1 cellular context compared by ENCODE assay signal in the genomic region with DNA sequence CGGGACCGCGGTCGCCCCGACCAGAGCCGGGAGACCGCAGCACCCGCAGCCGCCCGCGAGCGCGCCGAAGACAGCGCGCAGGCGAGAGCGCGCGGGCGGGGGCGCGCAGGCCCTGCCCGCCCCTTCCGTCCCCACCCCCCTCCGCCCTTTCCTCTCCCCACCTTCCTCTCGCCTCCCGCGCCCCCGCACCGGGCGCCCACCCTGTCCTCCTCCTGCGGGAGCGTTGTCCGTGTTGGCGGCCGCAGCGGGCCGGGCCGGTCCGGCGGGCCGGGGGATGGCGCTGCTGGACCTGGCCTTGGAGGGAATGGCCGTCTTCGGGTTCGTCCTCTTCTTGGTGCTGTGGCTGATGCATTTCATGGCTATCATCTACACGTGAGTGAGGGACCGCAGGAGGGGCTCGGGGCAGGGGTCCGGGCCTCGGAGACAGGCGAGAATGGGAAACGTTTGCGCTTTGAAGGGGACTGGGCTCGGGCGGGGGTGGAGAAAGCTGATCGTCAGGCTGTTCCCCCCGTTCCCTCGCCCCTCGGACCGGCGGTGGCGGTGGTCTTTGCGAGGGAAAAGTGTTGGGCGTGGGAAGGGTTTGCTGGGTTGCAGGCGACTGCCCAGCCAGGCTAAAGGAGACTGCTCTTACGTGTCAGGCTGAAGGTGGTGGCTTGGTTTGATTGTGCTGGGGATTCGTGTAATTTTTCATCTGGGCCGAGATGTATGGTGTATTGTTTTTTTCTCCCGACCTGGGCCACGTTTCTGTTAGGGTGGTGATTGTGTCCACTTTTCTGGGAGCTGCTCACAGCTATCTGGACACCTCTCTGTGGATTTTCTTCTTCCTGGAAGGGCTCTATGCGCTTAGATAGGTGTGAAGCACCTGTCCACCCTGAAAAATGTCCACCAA.
TF ChIP-seq lines count a peak whose summit lies in the region.

No MANE protein-coding gene starts in this region.

TF ChIP-seq in K562, 482 proteins besides CTCF, POLR2A, EP300 and RAD21 (continued from another document and continues in another):
- TF ChIP-seq, protein P1, sequence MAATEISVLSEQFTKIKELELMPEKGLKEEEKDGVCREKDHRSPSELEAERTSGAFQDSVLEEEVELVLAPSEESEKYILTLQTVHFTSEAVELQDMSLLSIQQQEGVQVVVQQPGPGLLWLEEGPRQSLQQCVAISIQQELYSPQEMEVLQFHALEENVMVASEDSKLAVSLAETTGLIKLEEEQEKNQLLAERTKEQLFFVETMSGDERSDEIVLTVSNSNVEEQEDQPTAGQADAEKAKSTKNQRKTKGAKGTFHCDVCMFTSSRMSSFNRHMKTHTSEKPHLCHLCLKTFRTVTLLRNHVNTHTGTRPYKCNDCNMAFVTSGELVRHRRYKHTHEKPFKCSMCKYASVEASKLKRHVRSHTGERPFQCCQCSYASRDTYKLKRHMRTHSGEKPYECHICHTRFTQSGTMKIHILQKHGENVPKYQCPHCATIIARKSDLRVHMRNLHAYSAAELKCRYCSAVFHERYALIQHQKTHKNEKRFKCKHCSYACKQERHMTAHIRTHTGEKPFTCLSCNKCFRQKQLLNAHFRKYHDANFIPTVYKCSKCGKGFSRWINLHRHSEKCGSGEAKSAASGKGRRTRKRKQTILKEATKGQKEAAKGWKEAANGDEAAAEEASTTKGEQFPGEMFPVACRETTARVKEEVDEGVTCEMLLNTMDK (IDR thresholded peaks at IDR 0.05; ENCODE audit: borderline replicate concordance, insufficient read depth, low read depth, low read length, poor library complexity, severe bottlenecking): no peak
- no peak for TF ChIP-seq NONO (IDR thresholded peaks at IDR 0.05; ENCODE audit: low read depth in 2 of 2, low read length in 1 of 2)
- no peak for TF ChIP-seq FOXA1 (IDR thresholded peaks at IDR 0.05; ENCODE audit: borderline replicate concordance)
- peak; percentile 16; the same call in 1 of the 2 replicates for TF ChIP-seq EP400 (IDR thresholded peaks at IDR 0.05)
- no peak for TF ChIP-seq KLF10 (CRISPR knock-in tag; IDR thresholded peaks at IDR 0.05)
- peak in 1 of 2 experiments; percentile 88; a peak in 2 of 4 replicates for TF ChIP-seq ZNF639 (CRISPR knock-in tag; conservative IDR thresholded peaks at IDR 0.05 in 1 of 2, IDR thresholded peaks at IDR 0.05 in 1 of 2)
- no peak for TF ChIP-seq ZNF707 (CRISPR knock-in tag; conservative IDR thresholded peaks at IDR 0.05)
- no peak for TF ChIP-seq NR1H2 (CRISPR knock-in tag; IDR thresholded peaks at IDR 0.05)
- no peak for TF ChIP-seq BRF2 (IDR thresholded peaks at IDR 0.05; ENCODE audit: borderline replicate concordance, insufficient read depth, insufficient read length)
- no peak for TF ChIP-seq ZNF232 (CRISPR knock-in tag; IDR thresholded peaks at IDR 0.05)
- no peak for TF ChIP-seq FOS (IDR thresholded peaks at IDR 0.05; ENCODE audit: extremely low read depth, insufficient read length)
- TF ChIP-seq SIN3A (IDR thresholded peaks at IDR 0.05; ENCODE audit: borderline replicate concordance in 2 of 2, control insufficient read depth in 1 of 2, low read depth in 2 of 2, low read length in 2 of 2): no peak
- peak in 2 of 3 experiments; percentile 54 to 74 for TF ChIP-seq YY1 (IDR thresholded peaks at IDR 0.05; ENCODE audit: borderline replicate concordance in 1 of 3, control insufficient read depth in 1 of 3, extremely low read depth in 1 of 3, insufficient read depth in 3 of 3, insufficient read length in 1 of 3, insufficient replicate concordance in 2 of 3, low read depth in 1 of 3, low read length in 2 of 3)
- no peak for TF ChIP-seq THAP12 (CRISPR knock-in tag; IDR thresholded peaks at IDR 0.05)
- no peak for TF ChIP-seq STAT5B (CRISPR knock-in tag; IDR thresholded peaks at IDR 0.05)
- TF ChIP-seq, protein P2, sequence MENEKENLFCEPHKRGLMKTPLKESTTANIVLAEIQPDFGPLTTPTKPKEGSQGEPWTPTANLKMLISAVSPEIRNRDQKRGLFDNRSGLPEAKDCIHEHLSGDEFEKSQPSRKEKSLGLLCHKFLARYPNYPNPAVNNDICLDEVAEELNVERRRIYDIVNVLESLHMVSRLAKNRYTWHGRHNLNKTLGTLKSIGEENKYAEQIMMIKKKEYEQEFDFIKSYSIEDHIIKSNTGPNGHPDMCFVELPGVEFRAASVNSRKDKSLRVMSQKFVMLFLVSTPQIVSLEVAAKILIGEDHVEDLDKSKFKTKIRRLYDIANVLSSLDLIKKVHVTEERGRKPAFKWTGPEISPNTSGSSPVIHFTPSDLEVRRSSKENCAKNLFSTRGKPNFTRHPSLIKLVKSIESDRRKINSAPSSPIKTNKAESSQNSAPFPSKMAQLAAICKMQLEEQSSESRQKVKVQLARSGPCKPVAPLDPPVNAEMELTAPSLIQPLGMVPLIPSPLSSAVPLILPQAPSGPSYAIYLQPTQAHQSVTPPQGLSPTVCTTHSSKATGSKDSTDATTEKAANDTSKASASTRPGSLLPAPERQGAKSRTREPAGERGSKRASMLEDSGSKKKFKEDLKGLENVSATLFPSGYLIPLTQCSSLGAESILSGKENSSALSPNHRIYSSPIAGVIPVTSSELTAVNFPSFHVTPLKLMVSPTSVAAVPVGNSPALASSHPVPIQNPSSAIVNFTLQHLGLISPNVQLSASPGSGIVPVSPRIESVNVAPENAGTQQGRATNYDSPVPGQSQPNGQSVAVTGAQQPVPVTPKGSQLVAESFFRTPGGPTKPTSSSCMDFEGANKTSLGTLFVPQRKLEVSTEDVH (IDR thresholded peaks at IDR 0.05; ENCODE audit: low read depth, partially characterized antibody): no peak
- TF ChIP-seq, protein P3, sequence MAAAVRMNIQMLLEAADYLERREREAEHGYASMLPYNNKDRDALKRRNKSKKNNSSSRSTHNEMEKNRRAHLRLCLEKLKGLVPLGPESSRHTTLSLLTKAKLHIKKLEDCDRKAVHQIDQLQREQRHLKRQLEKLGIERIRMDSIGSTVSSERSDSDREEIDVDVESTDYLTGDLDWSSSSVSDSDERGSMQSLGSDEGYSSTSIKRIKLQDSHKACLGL (CRISPR knock-in tag; IDR thresholded peaks at IDR 0.05; ENCODE audit: borderline replicate concordance, poor library complexity, severe bottlenecking): no peak
- TF ChIP-seq, protein P4, sequence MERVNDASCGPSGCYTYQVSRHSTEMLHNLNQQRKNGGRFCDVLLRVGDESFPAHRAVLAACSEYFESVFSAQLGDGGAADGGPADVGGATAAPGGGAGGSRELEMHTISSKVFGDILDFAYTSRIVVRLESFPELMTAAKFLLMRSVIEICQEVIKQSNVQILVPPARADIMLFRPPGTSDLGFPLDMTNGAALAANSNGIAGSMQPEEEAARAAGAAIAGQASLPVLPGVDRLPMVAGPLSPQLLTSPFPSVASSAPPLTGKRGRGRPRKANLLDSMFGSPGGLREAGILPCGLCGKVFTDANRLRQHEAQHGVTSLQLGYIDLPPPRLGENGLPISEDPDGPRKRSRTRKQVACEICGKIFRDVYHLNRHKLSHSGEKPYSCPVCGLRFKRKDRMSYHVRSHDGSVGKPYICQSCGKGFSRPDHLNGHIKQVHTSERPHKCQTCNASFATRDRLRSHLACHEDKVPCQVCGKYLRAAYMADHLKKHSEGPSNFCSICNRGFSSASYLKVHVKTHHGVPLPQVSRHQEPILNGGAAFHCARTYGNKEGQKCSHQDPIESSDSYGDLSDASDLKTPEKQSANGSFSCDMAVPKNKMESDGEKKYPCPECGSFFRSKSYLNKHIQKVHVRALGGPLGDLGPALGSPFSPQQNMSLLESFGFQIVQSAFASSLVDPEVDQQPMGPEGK (CRISPR knock-in tag; IDR thresholded peaks at IDR 0.05; ENCODE audit: borderline replicate concordance): no peak
- TF ChIP-seq CREB3L1 (IDR thresholded peaks at IDR 0.05; ENCODE audit: borderline replicate concordance, low read depth): peak; percentile 29; the same call in 1 of the 2 replicates
- TF ChIP-seq ZNF436 (CRISPR knock-in tag; IDR thresholded peaks at IDR 0.05): no peak
- TF ChIP-seq JUND (IDR thresholded peaks at IDR 0.05; ENCODE audit: borderline replicate concordance, low read depth, low read length): no peak
- no peak; the same call in 2 of the 3 replicates for TF ChIP-seq JUND (tag; IDR thresholded peaks at IDR 0.05; ENCODE audit: borderline replicate concordance, low read depth, low read length)
- TF ChIP-seq KLF16 (IDR thresholded peaks at IDR 0.05): no peak
- no peak for TF ChIP-seq MCM2 (IDR thresholded peaks at IDR 0.05; ENCODE audit: low read depth)
- TF ChIP-seq SUPT5H (IDR thresholded peaks at IDR 0.05): peak; percentile 41
- no peak for TF ChIP-seq ZNF57 (CRISPR knock-in tag; IDR thresholded peaks at IDR 0.05)
- TF ChIP-seq ZNF143 (CRISPR knock-in tag; IDR thresholded peaks at IDR 0.05): no peak
- TF ChIP-seq PRMT5 (CRISPR knock-in tag; IDR thresholded peaks at IDR 0.05): no peak
- TF ChIP-seq, protein P5, sequence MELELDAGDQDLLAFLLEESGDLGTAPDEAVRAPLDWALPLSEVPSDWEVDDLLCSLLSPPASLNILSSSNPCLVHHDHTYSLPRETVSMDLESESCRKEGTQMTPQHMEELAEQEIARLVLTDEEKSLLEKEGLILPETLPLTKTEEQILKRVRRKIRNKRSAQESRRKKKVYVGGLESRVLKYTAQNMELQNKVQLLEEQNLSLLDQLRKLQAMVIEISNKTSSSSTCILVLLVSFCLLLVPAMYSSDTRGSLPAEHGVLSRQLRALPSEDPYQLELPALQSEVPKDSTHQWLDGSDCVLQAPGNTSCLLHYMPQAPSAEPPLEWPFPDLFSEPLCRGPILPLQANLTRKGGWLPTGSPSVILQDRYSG (tag; conservative IDR thresholded peaks at IDR 0.05; ENCODE audit: low read depth): no peak
- no peak for TF ChIP-seq ZNF3 (CRISPR knock-in tag; IDR thresholded peaks at IDR 0.05)
- TF ChIP-seq SP2 (IDR thresholded peaks at IDR 0.05; ENCODE audit: extremely low read depth, low read depth, low read length, poor library complexity, severe bottlenecking): no peak
- TF ChIP-seq MAFG (tag; conservative IDR thresholded peaks at IDR 0.05): no peak
- TF ChIP-seq, protein P6, sequence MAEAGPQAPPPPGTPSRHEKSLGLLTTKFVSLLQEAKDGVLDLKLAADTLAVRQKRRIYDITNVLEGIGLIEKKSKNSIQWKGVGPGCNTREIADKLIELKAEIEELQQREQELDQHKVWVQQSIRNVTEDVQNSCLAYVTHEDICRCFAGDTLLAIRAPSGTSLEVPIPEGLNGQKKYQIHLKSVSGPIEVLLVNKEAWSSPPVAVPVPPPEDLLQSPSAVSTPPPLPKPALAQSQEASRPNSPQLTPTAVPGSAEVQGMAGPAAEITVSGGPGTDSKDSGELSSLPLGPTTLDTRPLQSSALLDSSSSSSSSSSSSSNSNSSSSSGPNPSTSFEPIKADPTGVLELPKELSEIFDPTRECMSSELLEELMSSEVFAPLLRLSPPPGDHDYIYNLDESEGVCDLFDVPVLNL (CRISPR knock-in tag; IDR thresholded peaks at IDR 0.05; ENCODE audit: low read depth): no peak
- TF ChIP-seq HMGXB4 (CRISPR knock-in tag; IDR thresholded peaks at IDR 0.05): peak; percentile 74; the same call in 1 of the 2 replicates
